In genomic region chr18:1057367-1057766, GRCh38 we compare ENCODE assay signal across 26 cellular contexts.
"Had no signal": no experiment of that assay in that cellular context is flagged by ENCODE, and none has a peak within 500 bp of the region (broad histone marks: within the 10 kb centered on the region; RNA-seq: fewer than 3 reads in every experiment).

No MANE protein-coding gene starts in this region.

- H3K4me3 ChIP-seq: stomach, suprapubic skin, testis, thoracic aorta, thyroid gland, tibial artery, tibial nerve, transverse colon, upper lobe of left lung, upper lobe of right lung, uterus, vagina had no signal

- H3K27ac ChIP-seq: stomach, suprapubic skin, testis, thoracic aorta, thyroid gland, tibial artery, tibial nerve, transverse colon, upper lobe of left lung, upper lobe of right lung, uterus, vagina had no signal

- H3K4me1 ChIP-seq: stomach, suprapubic skin, testis, thyroid gland, tibial artery, tibial nerve, transverse colon, upper lobe of left lung, upper lobe of right lung, uterus, vagina had no signal

- H3K36me3 ChIP-seq: stomach, suprapubic skin, thoracic aorta, thyroid gland, tibial artery, tibial nerve, transverse colon, upper lobe of left lung, upper lobe of right lung, uterus, vagina had no signal

- H3K27me3 ChIP-seq: stomach, suprapubic skin, testis, thyroid gland, tibial artery, tibial nerve, transverse colon, upper lobe of left lung, upper lobe of right lung, uterus, vagina had no signal

- DNase-seq: stimulated activated CD4-positive, alpha-beta T cell treated with anti-CD3 and anti-CD28 coated beads, Interleukin-2, amount 100 ng/mL, for 48 hours; stimulated activated CD4-positive, alpha-beta T cell treated with anti-CD3 and anti-CD28 coated beads, Interleukin-4, amount 100 ng/mL, for 1 hour; stimulated activated CD4-positive, alpha-beta T cell treated with anti-CD3 and anti-CD28 coated beads, Interleukin-4, amount 100 ng/mL, for 24 hours; stimulated activated CD4-positive, alpha-beta T cell treated with anti-CD3 and anti-CD28 coated beads, Interleukin-4, amount 100 ng/mL, for 4 hours; stimulated activated CD8-positive, alpha-beta memory T cell treated with anti-CD3 and anti-CD28 coated beads, Interleukin-4, amount 100 ng/mL, for 48 hours; stimulated activated naive B cell treated with anti-CD40 and anti-IgM and Interleukin-4, amounts not matched to agents 10 μg/mL and 1 μg/mL and 100 μg/mL, for 72 hours; stimulated activated naive CD4-positive, alpha-beta T cell; stimulated activated naive CD4-positive, alpha-beta T cell treated with Interleukin-2 at 50 U/mL for 16 hours; stimulated activated naive CD8-positive, alpha-beta T cell treated with anti-CD3 and anti-CD28 coated beads, Interleukin-15, amount 100 ng/mL, for 72 hours; stimulated activated naive CD8-positive, alpha-beta T cell treated with anti-CD3 and anti-CD28 coated beads, Interleukin-15, Interleukin-2, amounts not matched to agents 100 U/mL and 50 U/mL, for 24 hours; stomach; substantia nigra; testis; thyroid gland; tibial artery; transverse colon; trophoblast cell; upper lobe of left lung; upper lobe of right lung; uterus had no signal

- ATAC-seq: stimulated activated effector memory CD8-positive, alpha-beta T cell treated with anti-CD3 and anti-CD28 coated beads, Interleukin-12 subunit alpha, Interleukin-12 subunit beta, amount 100 ng/mL, for 72 hours; stimulated activated memory B cell treated with anti-CD40 and anti-IgM and Interleukin-4, amounts not matched to agents 10 μg/mL and 1 μg/mL and 100 μg/mL, for 72 hours; stimulated activated naive B cell treated with anti-CD40 and anti-IgM and Interleukin-4, amounts not matched to agents 10 μg/mL and 1 μg/mL and 100 μg/mL, for 72 hours; stimulated activated naive CD8-positive, alpha-beta T cell treated with anti-CD3 and anti-CD28 coated beads, Interleukin-15, amount 100 ng/mL, for 72 hours; stimulated activated naive CD8-positive, alpha-beta T cell treated with anti-CD3 and anti-CD28 coated beads, Interleukin-15, Interleukin-2, amounts not matched to agents 100 U/mL and 50 U/mL, for 24 hours; upper lobe of right lung had no signal

- H3K9me3 ChIP-seq: testis, thoracic aorta, thyroid gland, upper lobe of right lung had no signal
